Comparison of ENCODE assay signal across 1 cellular context in the genomic region with DNA sequence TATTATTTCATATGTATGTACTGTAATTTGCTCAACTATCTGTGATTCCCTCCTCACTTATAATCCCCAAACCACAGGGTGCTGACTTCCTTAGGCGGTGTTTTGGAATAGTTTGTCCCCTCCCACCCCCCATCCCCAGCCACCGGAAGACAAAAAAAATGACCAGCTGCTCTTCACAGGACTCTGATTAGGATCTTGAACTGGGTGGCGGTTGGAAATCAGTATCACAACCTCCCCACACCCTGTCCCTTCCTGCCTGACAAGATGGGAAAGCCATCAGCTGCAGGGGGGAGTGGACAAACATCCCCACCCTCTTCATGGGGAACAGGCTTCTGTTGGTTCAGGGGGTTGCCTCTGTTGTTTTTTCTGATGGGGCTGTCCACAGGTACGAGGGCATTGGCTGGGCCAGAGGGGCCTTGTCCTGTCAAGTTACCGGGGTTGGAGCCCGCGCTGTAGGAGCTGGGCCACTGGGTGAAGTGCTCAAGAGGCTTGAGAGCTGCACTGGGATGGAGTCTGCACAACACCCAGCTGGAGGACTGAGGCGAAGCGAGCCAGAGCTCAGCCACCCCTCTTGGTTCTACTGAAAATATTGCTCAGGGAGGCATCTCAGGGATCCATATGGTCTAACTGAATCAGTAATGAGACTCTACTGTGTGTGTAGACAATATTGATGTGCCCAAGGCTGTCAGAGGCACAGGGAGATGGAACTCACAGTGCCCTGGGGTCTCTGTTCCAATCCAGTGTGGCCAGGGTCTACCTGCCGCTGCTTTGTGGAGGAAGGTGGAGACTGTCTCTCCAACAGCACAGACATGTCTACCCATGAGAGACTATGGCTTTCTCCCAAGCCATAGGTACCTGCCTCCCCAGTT.
TF ChIP-seq lines count a peak whose summit lies in the region.

No MANE protein-coding gene starts in this region.

TF ChIP-seq in K562, 482 proteins besides CTCF, POLR2A, EP300 and RAD21 (continued from another document):
- TF ChIP-seq, protein P1, sequence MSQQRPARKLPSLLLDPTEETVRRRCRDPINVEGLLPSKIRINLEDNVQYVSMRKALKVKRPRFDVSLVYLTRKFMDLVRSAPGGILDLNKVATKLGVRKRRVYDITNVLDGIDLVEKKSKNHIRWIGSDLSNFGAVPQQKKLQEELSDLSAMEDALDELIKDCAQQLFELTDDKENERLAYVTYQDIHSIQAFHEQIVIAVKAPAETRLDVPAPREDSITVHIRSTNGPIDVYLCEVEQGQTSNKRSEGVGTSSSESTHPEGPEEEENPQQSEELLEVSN (IDR thresholded peaks at IDR 0.05; ENCODE audit: borderline replicate concordance in 1 of 2, extremely low read depth in 1 of 2, insufficient read depth in 1 of 2, insufficient read length in 1 of 2, low read depth in 1 of 2, low read length in 1 of 2, poor library complexity in 1 of 2, severe bottlenecking in 1 of 2): peak in 1 of 2 experiments; percentile 10
- no peak for TF ChIP-seq ZNF274 (IDR thresholded peaks at IDR 0.05; ENCODE audit: borderline replicate concordance, low read depth, low read length)
- TF ChIP-seq ZNF589 (CRISPR knock-in tag; IDR thresholded peaks at IDR 0.05; ENCODE audit: low read depth): peak; percentile 98
- TF ChIP-seq ZNF354B (CRISPR knock-in tag; IDR thresholded peaks at IDR 0.05): 0 out of 2 replicates have a peak, but pooled peaks have one; percentile 1
- peak in 1 of 2 experiments; percentile 63; a peak in 1 of 4 replicates for TF ChIP-seq SRF (CRISPR knock-in tag; IDR thresholded peaks at IDR 0.05)
- TF ChIP-seq DACH1 (IDR thresholded peaks at IDR 0.05; ENCODE audit: partially characterized antibody): peak; percentile 89
- 0 out of 4 replicates have a peak, but pooled peaks of 1 of the 2 experiments have one; percentile 47 for TF ChIP-seq SIN3A (IDR thresholded peaks at IDR 0.05; ENCODE audit: borderline replicate concordance in 2 of 2, control insufficient read depth in 1 of 2, low read depth in 2 of 2, low read length in 2 of 2)
- peak; percentile 81; the same call in 1 of the 2 replicates for TF ChIP-seq PML (IDR thresholded peaks at IDR 0.05; ENCODE audit: low read length)
- TF ChIP-seq CREB1 (IDR thresholded peaks at IDR 0.05): 0 out of 2 replicates have a peak, but pooled peaks have one; percentile 18
- TF ChIP-seq CREB1 (CRISPR knock-in tag; IDR thresholded peaks at IDR 0.05): no peak
- TF ChIP-seq, protein P2, sequence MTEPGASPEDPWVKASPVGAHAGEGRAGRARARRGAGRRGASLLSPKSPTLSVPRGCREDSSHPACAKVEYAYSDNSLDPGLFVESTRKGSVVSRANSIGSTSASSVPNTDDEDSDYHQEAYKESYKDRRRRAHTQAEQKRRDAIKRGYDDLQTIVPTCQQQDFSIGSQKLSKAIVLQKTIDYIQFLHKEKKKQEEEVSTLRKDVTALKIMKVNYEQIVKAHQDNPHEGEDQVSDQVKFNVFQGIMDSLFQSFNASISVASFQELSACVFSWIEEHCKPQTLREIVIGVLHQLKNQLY (CRISPR knock-in tag; conservative IDR thresholded peaks at IDR 0.05): no peak
- peak; percentile 75; the same call in 1 of the 2 replicates for TF ChIP-seq POLR2AphosphoS5 (IDR thresholded peaks at IDR 0.05; ENCODE audit: control insufficient read depth, insufficient read depth, low read depth, low read length)
- 0 out of 2 replicates have a peak, but pooled peaks have one; percentile 30 for TF ChIP-seq CHAMP1 (IDR thresholded peaks at IDR 0.05)
- no peak for TF ChIP-seq BMI1 (IDR thresholded peaks at IDR 0.05; ENCODE audit: low read length)
- TF ChIP-seq ZNF717 (CRISPR knock-in tag; IDR thresholded peaks at IDR 0.05): no peak
- TF ChIP-seq, protein P3, sequence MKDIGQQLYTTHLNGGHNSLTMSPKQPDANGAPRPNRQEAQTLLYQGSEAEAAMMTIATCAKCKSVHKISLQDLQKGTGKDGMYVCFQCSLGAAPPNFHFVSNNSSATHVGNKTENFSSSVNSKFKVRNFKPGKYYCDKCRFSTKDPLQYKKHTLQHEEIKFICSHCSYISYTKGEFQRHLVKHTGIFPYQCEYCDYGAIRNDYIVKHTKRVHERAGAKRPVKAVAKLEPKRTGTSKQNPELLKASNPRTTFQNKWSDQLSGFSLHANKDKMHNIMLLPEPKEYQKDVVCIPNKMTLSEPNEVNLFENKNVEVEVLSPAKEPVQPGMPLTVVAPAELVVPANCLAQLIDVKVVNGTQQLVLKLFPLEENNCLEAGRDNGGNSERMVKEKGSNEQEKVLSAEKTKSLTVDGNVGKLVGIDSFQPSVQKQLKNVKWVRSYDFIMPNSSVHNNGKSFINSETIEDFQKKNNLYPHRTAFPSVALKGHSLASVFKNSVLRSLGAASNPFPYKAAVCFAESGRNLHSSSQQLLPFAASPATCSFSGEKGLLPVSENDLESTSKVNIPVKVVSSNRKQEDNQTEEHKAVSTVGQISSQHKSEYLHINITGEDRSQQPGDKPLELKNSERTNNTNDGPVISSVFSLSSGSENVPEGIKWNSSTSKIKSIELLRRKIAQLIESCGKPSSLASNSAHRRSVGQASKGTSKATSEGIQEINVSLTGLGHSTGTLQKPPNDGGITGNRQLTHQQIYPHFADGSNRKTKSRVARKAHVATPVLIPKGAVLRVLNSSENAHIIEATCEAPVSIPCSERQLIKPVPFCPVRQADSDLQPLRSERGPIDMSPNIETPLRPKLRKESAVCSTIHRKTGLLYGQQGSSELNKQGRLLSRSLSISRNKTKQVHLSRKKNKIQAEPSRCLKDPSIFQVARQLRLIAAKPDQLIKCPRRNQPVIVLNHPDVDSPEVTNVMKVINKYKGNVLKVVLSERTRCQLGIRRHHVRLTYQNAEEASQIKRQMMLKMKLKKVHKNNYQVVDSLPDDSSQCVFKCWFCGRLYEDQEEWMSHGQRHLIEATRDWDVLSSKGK (CRISPR knock-in tag; IDR thresholded peaks at IDR 0.05): no peak
- TF ChIP-seq CREB3L1 (IDR thresholded peaks at IDR 0.05; ENCODE audit: borderline replicate concordance, low read depth): peak; percentile 16; the same call in 1 of the 2 replicates
- no peak for TF ChIP-seq RBM22 (IDR thresholded peaks at IDR 0.05; ENCODE audit: low read depth, low read length, poor library complexity, severe bottlenecking)
- no peak; the same call in 1 of the 2 replicates for TF ChIP-seq ZNF445 (CRISPR knock-in tag; IDR thresholded peaks at IDR 0.05; ENCODE audit: low read depth)
- TF ChIP-seq ZNF398 (CRISPR knock-in tag; IDR thresholded peaks at IDR 0.05): no peak
- peak; percentile 87; the same call in 1 of the 2 replicates for TF ChIP-seq ZNF197 (CRISPR knock-in tag; IDR thresholded peaks at IDR 0.05; ENCODE audit: low read depth)
- TF ChIP-seq RBFOX2 (IDR thresholded peaks at IDR 0.05; ENCODE audit: low read depth, low read length): peak; percentile 78
- TF ChIP-seq, protein P4, sequence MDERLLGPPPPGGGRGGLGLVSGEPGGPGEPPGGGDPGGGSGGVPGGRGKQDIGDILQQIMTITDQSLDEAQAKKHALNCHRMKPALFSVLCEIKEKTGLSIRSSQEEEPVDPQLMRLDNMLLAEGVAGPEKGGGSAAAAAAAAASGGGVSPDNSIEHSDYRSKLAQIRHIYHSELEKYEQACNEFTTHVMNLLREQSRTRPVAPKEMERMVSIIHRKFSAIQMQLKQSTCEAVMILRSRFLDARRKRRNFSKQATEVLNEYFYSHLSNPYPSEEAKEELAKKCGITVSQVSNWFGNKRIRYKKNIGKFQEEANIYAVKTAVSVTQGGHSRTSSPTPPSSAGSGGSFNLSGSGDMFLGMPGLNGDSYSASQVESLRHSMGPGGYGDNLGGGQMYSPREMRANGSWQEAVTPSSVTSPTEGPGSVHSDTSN (CRISPR knock-in tag; IDR thresholded peaks at IDR 0.05; ENCODE audit: low read depth): no peak
- TF ChIP-seq, protein P4 (tag; conservative IDR thresholded peaks at IDR 0.05; ENCODE audit: low read depth): peak; percentile 57
- TF ChIP-seq NR3C1 (CRISPR knock-in tag; IDR thresholded peaks at IDR 0.05): no peak
- TF ChIP-seq ZNF668 (CRISPR knock-in tag; IDR thresholded peaks at IDR 0.05): peak; percentile 90
- TF ChIP-seq ZNF77 (CRISPR knock-in tag; IDR thresholded peaks at IDR 0.05): no peak
- peak; percentile 66; the same call in 1 of the 2 replicates for TF ChIP-seq EP400 (IDR thresholded peaks at IDR 0.05)
- TF ChIP-seq ZSCAN32 (CRISPR knock-in tag; IDR thresholded peaks at IDR 0.05): peak; percentile 4; the same call in 1 of the 2 replicates
- TF ChIP-seq BCOR (IDR thresholded peaks at IDR 0.05): peak; percentile 58
- TF ChIP-seq ZNF766 (CRISPR knock-in tag; conservative IDR thresholded peaks at IDR 0.05): peak; percentile 94; the same call in 1 of the 2 replicates
TF ChIP-seq in K562: peak in this region for 194.
